In the genomic region with DNA sequence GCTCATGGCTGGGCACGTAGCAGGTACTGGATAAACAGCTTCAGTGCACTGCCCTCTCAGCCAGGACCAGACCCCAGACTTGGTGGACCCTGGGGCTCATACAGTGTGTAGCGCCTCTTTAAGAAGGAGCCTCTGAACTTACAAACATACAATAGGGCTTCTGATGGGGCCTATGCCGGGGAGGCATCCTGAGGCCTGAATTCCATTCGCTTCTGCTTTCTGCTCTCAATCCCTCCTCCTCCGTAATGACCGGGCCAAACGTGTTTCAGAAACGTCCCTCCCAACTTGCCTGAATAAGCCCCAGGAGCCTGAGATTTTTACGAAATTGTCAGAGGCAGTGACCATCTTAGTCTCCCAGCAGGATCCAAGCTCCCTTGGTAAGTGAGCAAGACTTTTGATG, we compare ENCODE assay signal across 18 cellular contexts.
DNase-seq lines count a peak whose midpoint lies in the region; ATAC-seq lines count a peak whose summit lies in the region.
"Had no signal": no experiment of that assay in that cellular context is flagged by ENCODE, and none has a peak within 500 bp of the region (broad histone marks: within the 10 kb centered on the region; RNA-seq: fewer than 3 reads in every experiment).

No MANE protein-coding gene starts in this region.

- POLR2A ChIA-PET in naive thymus-derived CD4-positive, alpha-beta T cell (lab: Charles Lee): no interaction called here

- H4K8ac ChIP-seq in trophoblast cell (ENCODE audit: low read depth, low read length): peak overlapping the region; percentile 49

- H3K27ac Mint-ChIP-seq in naive thymus-derived CD4-positive, alpha-beta T cell: no peak overlapping the region
- H3K27ac Mint-ChIP-seq in activated naive CD4-positive, alpha-beta T cell treated with anti-CD3 and anti-CD28 coated beads, Interleukin-2, amount 50 U/mL, for 72 hours: no peak overlapping the region
- H3K27ac Mint-ChIP-seq: activated naive CD8-positive, alpha-beta T cell had no signal

- peaks cover 9% of the 10 kb centered on the region for H3K4me1 ChIP-seq in NT2/D1 (ENCODE audit: insufficient read depth, insufficient read length)
- H3K4me1 ChIP-seq in duodenal mucosa (ENCODE audit: control insufficient read depth in 1 of 2, insufficient read depth in 2 of 2, low read length in 2 of 2): peaks cover 12 to 27% of the 10 kb centered on the region in 2 donors
- H3K4me1 ChIP-seq in trophoblast cell (ENCODE audit: control insufficient read depth in 1 of 2, insufficient read depth in 2 of 2, low read length in 2 of 2): peaks cover 14 to 18% of the 10 kb centered on the region in 2 experiments
- no peaks in the 10 kb centered on the region for H3K4me1 ChIP-seq in naive thymus-derived CD4-positive, alpha-beta T cell (ENCODE audit: control insufficient read depth in 2 of 2, insufficient read depth in 2 of 2, low read length in 2 of 2)

- no peak overlapping the region for H4K12ac ChIP-seq in trophoblast cell (ENCODE audit: low read depth, low read length)

- no peak overlapping the region for H2BK5ac ChIP-seq in trophoblast cell (ENCODE audit: low read depth, low read length, poor library complexity)

- no peak overlapping the region for H3K4me3 Mint-ChIP-seq in naive thymus-derived CD4-positive, alpha-beta T cell
- H3K4me3 Mint-ChIP-seq: activated naive CD8-positive, alpha-beta T cell; activated T-cell treated with anti-CD3 and anti-CD28 coated beads, Interleukin-2, amount 50 U/mL, for 4 hours; neural crest cell had no signal

- WGBS in trophoblast cell (ENCODE audit: extremely low coverage, insufficient coverage, insufficient read length): no CpG with 5 or more reads among the region's 9 CpGs

- peak overlapping the region; percentile 57 for H2AK5ac ChIP-seq in trophoblast cell (ENCODE audit: low read length)

- no peak overlapping the region for H3K4me2 ChIP-seq in trophoblast cell (ENCODE audit: low read length)

- H2BK120ac ChIP-seq in trophoblast cell (ENCODE audit: insufficient read depth, low read length, poor library complexity): peak overlapping the region; percentile 68

- H3K9me3 ChIP-seq in NT2/D1 (ENCODE audit: insufficient read depth, low read length) (no peaks in the 10 kb centered on the region), duodenal mucosa (ENCODE audit: control insufficient read depth in 1 of 2, low read length in 2 of 2) (no peaks in the 10 kb centered on the region), trophoblast cell (ENCODE audit: insufficient read depth, low read depth, low read length) (no peaks in the 10 kb centered on the region)
- no peaks in the 10 kb centered on the region for H3K9me3 ChIP-seq in naive thymus-derived CD4-positive, alpha-beta T cell (ENCODE audit: control insufficient read depth in 2 of 3, low read length in 3 of 3)
- H3K9me3 ChIP-seq: Peyer's patch, stomach had no signal

- H3K23ac ChIP-seq in trophoblast cell (ENCODE audit: low read length): no peak overlapping the region

- no peak overlapping the region for H3K18ac ChIP-seq in trophoblast cell (ENCODE audit: low read length)

- H4K91ac ChIP-seq in trophoblast cell (ENCODE audit: low read depth, low read length): peak overlapping the region; percentile 74

- CTCF ChIA-PET in naive thymus-derived CD4-positive, alpha-beta T cell (lab: Charles Lee): no interaction called here

- no peaks in the 10 kb centered on the region for H3K27me3 ChIP-seq in NT2/D1 (ENCODE audit: insufficient read depth, insufficient read length)
- H3K27me3 ChIP-seq in duodenal mucosa (ENCODE audit: control insufficient read depth in 1 of 2, insufficient read depth in 2 of 2, low read length in 2 of 2): no peaks in the 10 kb centered on the region
- H3K27me3 ChIP-seq in trophoblast cell (ENCODE audit: insufficient read depth, low read length): no peaks in the 10 kb centered on the region
- H3K27me3 ChIP-seq in naive thymus-derived CD4-positive, alpha-beta T cell (ENCODE audit: control insufficient read depth in 2 of 2, insufficient read depth in 2 of 2, low read length in 2 of 2): no peaks in the 10 kb centered on the region
- H3K27me3 ChIP-seq: Peyer's patch, stomach had no signal

- no peak overlapping the region for H3K4ac ChIP-seq in trophoblast cell (ENCODE audit: low read depth, low read length)

- no peaks in the 10 kb centered on the region for H3K79me2 ChIP-seq in trophoblast cell (ENCODE audit: control insufficient read depth, insufficient read depth, low read length, poor library complexity)

- intact Hi-C loops in naive thymus-derived CD4-positive, alpha-beta T cell (cut with micrococcal nuclease): no loop called here

- H3K9me3 Mint-ChIP-seq in naive thymus-derived CD4-positive, alpha-beta T cell: no peaks in the 10 kb centered on the region
- no peaks in the 10 kb centered on the region for H3K9me3 Mint-ChIP-seq in activated naive CD4-positive, alpha-beta T cell treated with anti-CD3 and anti-CD28 coated beads, Interleukin-2, amount 50 U/mL, for 72 hours
- H3K9me3 Mint-ChIP-seq: activated T-cell treated with anti-CD3 and anti-CD28 coated beads, Interleukin-2, amount 50 U/mL, for 4 hours; neural crest cell had no signal

- H2AFZ ChIP-seq in trophoblast cell (ENCODE audit: insufficient read depth, low read length, poor library complexity): no peak overlapping the region
- H2AFZ ChIP-seq: GM23248 had no signal

- H3K27ac ChIP-seq in duodenal mucosa (ENCODE audit: low read depth, low read length): peak overlapping the region; percentile 36
- H3K27ac ChIP-seq in trophoblast cell (ENCODE audit: low read depth, low read length): no peak overlapping the region
- H3K27ac ChIP-seq in naive thymus-derived CD4-positive, alpha-beta T cell (ENCODE audit: low read depth, low read length): no peak overlapping the region
- H3K27ac ChIP-seq: GM23248 had no signal

- no peak for ATAC-seq in naive thymus-derived CD4-positive, alpha-beta T cell
- ATAC-seq in activated naive CD4-positive, alpha-beta T cell treated with anti-CD3 and anti-CD28 coated beads, Interleukin-2, amount 50 U/mL, for 72 hours: no peak
- ATAC-seq: activated T-cell treated with anti-CD3 and anti-CD28 coated beads, Interleukin-2, amount 50 U/mL, for 4 hours had no signal

- peaks cover 0 to 9% (median 0%) of the 10 kb centered on the region in 7 donors for H3K4me1 Mint-ChIP-seq in naive thymus-derived CD4-positive, alpha-beta T cell

- H3K9ac ChIP-seq in NT2/D1 (ENCODE audit: insufficient read length, low read depth) (peak overlapping the region; percentile 39), duodenal mucosa (ENCODE audit: low read depth in 1 of 2, low read length in 2 of 2) (no peak overlapping the region), trophoblast cell (ENCODE audit: low read length) (no peak overlapping the region)
- H3K9ac ChIP-seq: GM23248 had no signal

- H3K36me3 Mint-ChIP-seq in naive thymus-derived CD4-positive, alpha-beta T cell: no peaks in the 10 kb centered on the region
- H3K36me3 Mint-ChIP-seq in activated naive CD4-positive, alpha-beta T cell treated with anti-CD3 and anti-CD28 coated beads, Interleukin-2, amount 50 U/mL, for 72 hours: no peaks in the 10 kb centered on the region
- H3K36me3 Mint-ChIP-seq: activated naive CD8-positive, alpha-beta T cell had no signal

- H3K36me3 ChIP-seq in NT2/D1 (ENCODE audit: insufficient read depth, insufficient read length, low read length): no peaks in the 10 kb centered on the region
- no peaks in the 10 kb centered on the region for H3K36me3 ChIP-seq in duodenal mucosa (ENCODE audit: control insufficient read depth in 1 of 2, insufficient read depth in 2 of 2, low read length in 2 of 2)
- H3K36me3 ChIP-seq in trophoblast cell (ENCODE audit: control insufficient read depth in 1 of 2, insufficient read depth in 2 of 2, low read length in 2 of 2): no peaks in the 10 kb centered on the region
- H3K36me3 ChIP-seq in naive thymus-derived CD4-positive, alpha-beta T cell (ENCODE audit: control insufficient read depth in 2 of 3, insufficient read depth in 3 of 3, low read length in 3 of 3): no peaks in the 10 kb centered on the region
- H3K36me3 ChIP-seq: Peyer's patch, stomach had no signal

- H3K27me3 Mint-ChIP-seq in naive thymus-derived CD4-positive, alpha-beta T cell: peaks cover 0 to 11% (median 3%) of the 10 kb centered on the region in 5 donors

- peak; percentile 56 for DNase-seq in ELF-1 (ENCODE audit: low read depth, low spot score)
- no peak for DNase-seq in NT2/D1 (ENCODE audit: low read depth, low spot score)
- DNase-seq in trophoblast cell: peak in 1 of 2 donors; percentile 20
- DNase-seq in naive thymus-derived CD4-positive, alpha-beta T cell: no peak
- no peak for DNase-seq in activated naive CD4-positive, alpha-beta T cell treated with anti-CD3 and anti-CD28 coated beads, Interleukin-2, amount 50 U/mL, for 72 hours (ENCODE audit: low spot score in 2 of 2)
- DNase-seq in activated CD8-positive, alpha-beta memory T cell treated with anti-CD3 and anti-CD28 coated beads for 24 hours: no peak
- no peak for DNase-seq in KBM-7
- DNase-seq: activated CD4-positive, alpha-beta T cell treated with anti-CD3 and anti-CD28 coated beads, Interleukin-2, amount 50 U/mL, for 48 hours; activated T-cell treated with anti-CD3 and anti-CD28 coated beads, Interleukin-2, amount 50 U/mL, for 4 hours; dermis blood vessel endothelial cell; GM23248; KG1; NCI-H1092 treated with DMSO at 0.1 percent for 48 hours; stomach had no signal

- H2BK12ac ChIP-seq in trophoblast cell (ENCODE audit: low read length): peak overlapping the region; percentile 40

- in situ Hi-C loops in KBM-7 (cut with MboI; ENCODE audit: low pct_unique_long_range_greater_than_20kb, low sequenced_read_pairs): no loop called here

- H3K79me1 ChIP-seq in trophoblast cell (ENCODE audit: low read length): peaks cover 11% of the 10 kb centered on the region

- H3K4me3 ChIP-seq in NT2/D1 (ENCODE audit: insufficient read length, low read depth) (no peak overlapping the region), duodenal mucosa (ENCODE audit: low read depth in 1 of 2, low read length in 2 of 2) (no peak overlapping the region), trophoblast cell (ENCODE audit: low read depth, low read length) (no peak overlapping the region)
- no peak overlapping the region for H3K4me3 ChIP-seq in naive thymus-derived CD4-positive, alpha-beta T cell (ENCODE audit: low read length)
- H3K4me3 ChIP-seq: GM23248, Peyer's patch, stomach had no signal

- peak overlapping the region; percentile 54 for H3K14ac ChIP-seq in trophoblast cell (ENCODE audit: low read length)
